Comparison of ENCODE assay signal across 40 cellular contexts in the genomic region with DNA sequence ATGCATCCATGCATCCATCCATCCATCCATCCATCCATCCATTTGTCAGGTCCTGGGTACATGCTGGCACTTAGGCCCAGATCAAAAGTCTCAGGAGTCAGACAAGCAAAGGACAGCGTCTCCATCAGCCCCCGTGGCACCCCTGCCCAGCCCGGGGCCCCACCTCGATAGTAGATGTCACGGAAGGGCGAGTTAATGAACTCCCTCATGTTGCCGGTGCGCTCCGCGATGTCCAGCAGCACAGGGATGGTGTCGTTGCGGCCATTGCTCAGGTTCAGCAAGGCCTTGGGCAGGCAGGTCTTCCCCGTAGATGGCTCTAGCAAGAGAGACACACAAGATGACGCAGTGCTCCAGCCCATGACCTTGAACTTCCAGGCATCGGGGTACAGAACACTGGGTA. TPM values are rescaled to one million over a fixed set of nuclear protein-coding genes. Genes with fewer than 3 reads are reported as not detected.
"Had no signal": no experiment of that assay in that cellular context is flagged by ENCODE, and none has a peak within 500 bp of the region (broad histone marks: within the 10 kb centered on the region; RNA-seq: fewer than 3 reads in every experiment).

No MANE protein-coding gene starts in this region.

- H3K36me3 ChIP-seq: adrenal gland, ascending aorta, brain microvascular endothelial cell, breast epithelium, cardiac muscle cell had no signal

- H3K4me1 Mint-ChIP-seq: activated naive CD4-positive, alpha-beta T cell treated with anti-CD3 and anti-CD28 coated beads, Interleukin-2, amount 10 ng/mL, durations not matched to agents 7 days and 5 days; activated naive CD4-positive, alpha-beta T cell treated with anti-CD3 and anti-CD28 coated beads, Interleukin-2, amount 50 U/mL, for 24 hours; activated naive CD8-positive, alpha-beta T cell treated with anti-CD3 and anti-CD28 coated beads for 36 hours; activated naive CD8-positive, alpha-beta T cell treated with anti-CD3 and anti-CD28 coated beads, Interleukin-2, amount 50 U/mL, for 24 hours; activated T-helper 17 cell treated with anti-CD3 and anti-CD28 coated beads, Interleukin-2, amount 50 U/mL, for 72 hours; brain; central memory CD8-positive, alpha-beta T cell had no signal

- H3K9me3 ChIP-seq: adrenal gland, ascending aorta, body of pancreas, breast epithelium had no signal

- H3K36me3 Mint-ChIP-seq: activated naive CD4-positive, alpha-beta T cell treated with anti-CD3 and anti-CD28 coated beads, Interleukin-2, amount 10 ng/mL, durations not matched to agents 7 days and 5 days; activated naive CD4-positive, alpha-beta T cell treated with anti-CD3 and anti-CD28 coated beads, Interleukin-2, amount 50 U/mL, for 24 hours; activated naive CD4-positive, alpha-beta T cell treated with anti-CD3 and anti-CD28 coated beads, Interleukin-2, amount 50 U/mL, for 72 hours; activated naive CD8-positive, alpha-beta T cell; activated naive CD8-positive, alpha-beta T cell treated with anti-CD3 and anti-CD28 coated beads for 36 hours; activated naive CD8-positive, alpha-beta T cell treated with anti-CD3 and anti-CD28 coated beads, Interleukin-2, amount 10 ng/mL, durations not matched to agents 7 days and 5 days; brain had no signal

- H3K4me3 Mint-ChIP-seq: activated naive CD4-positive, alpha-beta T cell treated with anti-CD3 and anti-CD28 coated beads for 36 hours; activated naive CD4-positive, alpha-beta T cell treated with anti-CD3 and anti-CD28 coated beads, Interleukin-2, amount 10 ng/mL, durations not matched to agents 7 days and 5 days; activated naive CD4-positive, alpha-beta T cell treated with anti-CD3 and anti-CD28 coated beads, Interleukin-2, amount 50 U/mL, for 24 hours; activated naive CD8-positive, alpha-beta T cell; activated naive CD8-positive, alpha-beta T cell treated with anti-CD3 and anti-CD28 coated beads for 36 hours; activated naive CD8-positive, alpha-beta T cell treated with anti-CD3 and anti-CD28 coated beads, Interleukin-2, amount 10 ng/mL, durations not matched to agents 7 days and 5 days; activated naive CD8-positive, alpha-beta T cell treated with anti-CD3 and anti-CD28 coated beads, Interleukin-2, amount 50 U/mL, for 24 hours; activated T-cell treated with anti-CD3 and anti-CD28 coated beads, Interleukin-2, amount 50 U/mL, for 24 hours; activated T-cell treated with anti-CD3 and anti-CD28 coated beads, Interleukin-2, amount 50 U/mL, for 4 hours; activated T-cell treated with anti-CD3 and anti-CD28 coated beads, Interleukin-2, amount 50 U/mL, for 72 hours; activated T-helper 1 cell treated with anti-CD3 and anti-CD28 coated beads, Interleukin-12 subunit alpha, Interleukin-12 subunit beta, Interleukin-2, Interleukin-4 antibody, amounts not matched to agents 30 ng/mL and 10 ng/mL and 1 ng/mL, durations not matched to agents 14 hours and 24 hours and 36 hours; activated T-helper 17 cell treated with anti-CD3 and anti-CD28 coated beads, Interleukin-2, amount 50 U/mL, for 72 hours; brain; central memory CD8-positive, alpha-beta T cell had no signal

- H3K4me3 ChIP-seq: adrenal gland, ascending aorta, body of pancreas, breast epithelium, cardiac muscle cell had no signal

- FAIRE-seq: astrocyte, bronchial epithelial cell had no signal

- H3K9me3 Mint-ChIP-seq: activated naive CD4-positive, alpha-beta T cell treated with anti-CD3 and anti-CD28 coated beads for 36 hours; activated naive CD4-positive, alpha-beta T cell treated with anti-CD3 and anti-CD28 coated beads, Interleukin-2, amount 10 ng/mL, durations not matched to agents 7 days and 5 days; activated naive CD4-positive, alpha-beta T cell treated with anti-CD3 and anti-CD28 coated beads, Interleukin-2, amount 50 U/mL, for 24 hours; activated naive CD4-positive, alpha-beta T cell treated with anti-CD3 and anti-CD28 coated beads, Interleukin-2, amount 50 U/mL, for 72 hours; activated naive CD8-positive, alpha-beta T cell treated with anti-CD3 and anti-CD28 coated beads for 36 hours; activated naive CD8-positive, alpha-beta T cell treated with anti-CD3 and anti-CD28 coated beads, Interleukin-2, amount 10 ng/mL, durations not matched to agents 7 days and 5 days; activated naive CD8-positive, alpha-beta T cell treated with anti-CD3 and anti-CD28 coated beads, Interleukin-2, amount 50 U/mL, for 24 hours; activated T-cell treated with anti-CD3 and anti-CD28 coated beads, Interleukin-2, amount 50 U/mL, for 24 hours; activated T-cell treated with anti-CD3 and anti-CD28 coated beads, Interleukin-2, amount 50 U/mL, for 4 hours; activated T-cell treated with anti-CD3 and anti-CD28 coated beads, Interleukin-2, amount 50 U/mL, for 72 hours; activated T-helper 1 cell treated with anti-CD3 and anti-CD28 coated beads, Interleukin-12 subunit alpha, Interleukin-12 subunit beta, Interleukin-2, Interleukin-4 antibody, amounts not matched to agents 30 ng/mL and 10 ng/mL and 1 ng/mL, durations not matched to agents 14 hours and 24 hours and 36 hours; activated T-helper 17 cell treated with anti-CD3 and anti-CD28 coated beads, Interleukin-2, amount 50 U/mL, for 72 hours; activated T-helper 2 cell treated with anti-CD3 and anti-CD28 coated beads, Interferon-gamma antibody, Interleukin-2, Interleukin-4, amounts not matched to agents 10 μg/mL and 5 μg/mL and 100 μg/mL, durations not matched to agents 14 hours and 24 hours and 36 hours; brain; central memory CD8-positive, alpha-beta T cell had no signal

- H3K27me3 ChIP-seq: adrenal gland, ascending aorta, body of pancreas, brain microvascular endothelial cell, breast epithelium, cardiac muscle cell had no signal

- DNase-seq: activated effector memory CD4-positive, alpha-beta T cell treated with anti-CD3 and anti-CD28 coated beads, Interleukin-2, amount 50 U/mL, for 16 hours; activated effector memory CD4-positive, alpha-beta T cell treated with Interleukin-2 at 50 U/mL for 16 hours; activated gamma-delta T cell; activated gamma-delta T cell treated with Interleukin-2 at 50 U/mL for 16 hours; activated naive CD4-positive, alpha-beta T cell; activated naive CD4-positive, alpha-beta T cell treated with anti-CD3 and anti-CD28 coated beads for 36 hours; activated naive CD4-positive, alpha-beta T cell treated with anti-CD3 and anti-CD28 coated beads, Interleukin-2, amount 10 ng/mL, durations not matched to agents 7 days and 5 days; activated naive CD4-positive, alpha-beta T cell treated with anti-CD3 and anti-CD28 coated beads, Interleukin-2, amount 50 U/mL, for 16 hours; activated naive CD4-positive, alpha-beta T cell treated with Interleukin-2 at 50 U/mL for 16 hours; activated naive CD8-positive, alpha-beta T cell treated with anti-CD3 and anti-CD28 coated beads for 36 hours; activated naive CD8-positive, alpha-beta T cell treated with anti-CD3 and anti-CD28 coated beads, Interleukin-2, amount 10 ng/mL, durations not matched to agents 7 days and 5 days; activated naive CD8-positive, alpha-beta T cell treated with anti-CD3 and anti-CD28 coated beads, Interleukin-2, amount 50 U/mL, for 24 hours; activated T-cell treated with anti-CD3 and anti-CD28 coated beads, Interleukin-2, amount 50 U/mL, for 1 hour; activated T-cell treated with anti-CD3 and anti-CD28 coated beads, Interleukin-2, amount 50 U/mL, for 24 hours; activated T-cell treated with anti-CD3 and anti-CD28 coated beads, Interleukin-2, amount 50 U/mL, for 4 hours; activated T-cell treated with anti-CD3 and anti-CD28 coated beads, Interleukin-2, amount 50 U/mL, for 48 hours; activated T-cell treated with anti-CD3 and anti-CD28 coated beads, Interleukin-2, amount 50 U/mL, for 72 hours; adrenal gland; amniotic stem cell; amygdala; anterior cingulate cortex; aorta; body of pancreas; brain microvascular endothelial cell; caudate nucleus; central memory CD4-positive, alpha-beta T cell; cerebellar nuclear complex had no signal

- H3K27ac Mint-ChIP-seq: activated naive CD4-positive, alpha-beta T cell treated with anti-CD3 and anti-CD28 coated beads for 36 hours; activated naive CD4-positive, alpha-beta T cell treated with anti-CD3 and anti-CD28 coated beads, Interleukin-2, amount 10 ng/mL, durations not matched to agents 7 days and 5 days; activated naive CD4-positive, alpha-beta T cell treated with anti-CD3 and anti-CD28 coated beads, Interleukin-2, amount 50 U/mL, for 24 hours; activated naive CD4-positive, alpha-beta T cell treated with anti-CD3 and anti-CD28 coated beads, Interleukin-2, amount 50 U/mL, for 72 hours; activated naive CD8-positive, alpha-beta T cell; activated naive CD8-positive, alpha-beta T cell treated with anti-CD3 and anti-CD28 coated beads for 36 hours; activated naive CD8-positive, alpha-beta T cell treated with anti-CD3 and anti-CD28 coated beads, Interleukin-2, amount 10 ng/mL, durations not matched to agents 7 days and 5 days; activated naive CD8-positive, alpha-beta T cell treated with anti-CD3 and anti-CD28 coated beads, Interleukin-2, amount 50 U/mL, for 24 hours; activated T-cell treated with anti-CD3 and anti-CD28 coated beads, Interleukin-2, amount 50 U/mL, for 24 hours; activated T-cell treated with anti-CD3 and anti-CD28 coated beads, Interleukin-2, amount 50 U/mL, for 72 hours; activated T-helper 1 cell treated with anti-CD3 and anti-CD28 coated beads, Interleukin-12 subunit alpha, Interleukin-12 subunit beta, Interleukin-2, Interleukin-4 antibody, amounts not matched to agents 30 ng/mL and 10 ng/mL and 1 ng/mL, durations not matched to agents 14 hours and 24 hours and 36 hours; activated T-helper 17 cell treated with anti-CD3 and anti-CD28 coated beads, Interleukin-2, amount 50 U/mL, for 72 hours; activated T-helper 2 cell treated with anti-CD3 and anti-CD28 coated beads, Interferon-gamma antibody, Interleukin-2, Interleukin-4, amounts not matched to agents 10 μg/mL and 5 μg/mL and 100 μg/mL, durations not matched to agents 14 hours and 24 hours and 36 hours; brain had no signal

- H3K27ac ChIP-seq: adrenal gland, ascending aorta, body of pancreas, brain microvascular endothelial cell, breast epithelium, cardiac muscle cell had no signal

- H3K27me3 Mint-ChIP-seq: activated naive CD4-positive, alpha-beta T cell treated with anti-CD3 and anti-CD28 coated beads, Interleukin-2, amount 50 U/mL, for 24 hours; activated naive CD8-positive, alpha-beta T cell treated with anti-CD3 and anti-CD28 coated beads for 36 hours; activated naive CD8-positive, alpha-beta T cell treated with anti-CD3 and anti-CD28 coated beads, Interleukin-2, amount 50 U/mL, for 24 hours; activated T-helper 17 cell treated with anti-CD3 and anti-CD28 coated beads, Interleukin-2, amount 50 U/mL, for 72 hours had no signal

- ATAC-seq: activated naive CD4-positive, alpha-beta T cell treated with anti-CD3 and anti-CD28 coated beads, Interleukin-2, amount 50 U/mL, for 72 hours; activated naive CD8-positive, alpha-beta T cell treated with anti-CD3 and anti-CD28 coated beads, Interleukin-2, amount 50 U/mL, for 24 hours; activated T-cell treated with anti-CD3 and anti-CD28 coated beads, Interleukin-2, amount 50 U/mL, for 4 hours; activated T-cell treated with anti-CD3 and anti-CD28 coated beads, Interleukin-2, amount 50 U/mL, for 72 hours; activated T-helper 17 cell treated with anti-CD3 and anti-CD28 coated beads, Interleukin-2, amount 50 U/mL, for 72 hours; body of pancreas had no signal

- H3K4me1 ChIP-seq: adrenal gland, ascending aorta, body of pancreas, breast epithelium had no signal

RNA-seq across cellular contexts. Expression of gene TRPV4, which starts 30.4 kb away (rescaled TPM):
- total RNA-seq: activated naive CD4-positive, alpha-beta T cell treated with anti-CD3 and anti-CD28 coated beads for 36 hours; activated naive CD4-positive, alpha-beta T cell treated with anti-CD3 and anti-CD28 coated beads, Interleukin-2, amount 50 U/mL, for 72 hours; activated naive CD8-positive, alpha-beta T cell treated with anti-CD3 and anti-CD28 coated beads for 36 hours; activated naive CD8-positive, alpha-beta T cell treated with anti-CD3 and anti-CD28 coated beads, Interleukin-2, amount 10 ng/mL, durations not matched to agents 7 days and 5 days; activated T-cell treated with anti-CD3 and anti-CD28 coated beads, Interleukin-2, amount 50 U/mL, for 4 hours; activated T-cell treated with anti-CD3 and anti-CD28 coated beads, Interleukin-2, amount 50 U/mL, for 72 hours; activated T-helper 1 cell treated with anti-CD3 and anti-CD28 coated beads, Interleukin-12 subunit alpha, Interleukin-12 subunit beta, Interleukin-2, Interleukin-4 antibody, amounts not matched to agents 30 ng/mL and 10 ng/mL and 1 ng/mL, durations not matched to agents 14 hours and 24 hours and 36 hours; activated T-helper 17 cell treated with anti-CD3 and anti-CD28 coated beads, Interleukin-2, amount 50 U/mL, for 72 hours; activated T-helper 2 cell treated with anti-CD3 and anti-CD28 coated beads, Interferon-gamma antibody, Interleukin-2, Interleukin-4, amounts not matched to agents 10 μg/mL and 5 μg/mL and 100 μg/mL, durations not matched to agents 14 hours and 24 hours and 36 hours; ascending aorta had no signal
